ENCODE assay signal across 20 cellular contexts in genomic region chr3:141450727-141451378, GRCh38. TPM values are rescaled to one million over a fixed set of nuclear protein-coding genes. Genes with fewer than 3 reads are reported as not detected.
DNase-seq lines count a peak whose midpoint lies in the region; ATAC-seq and TF ChIP-seq lines count a peak whose summit lies in the region.
"Had no signal": no experiment of that assay in that cellular context is flagged by ENCODE, and none has a peak within 500 bp of the region (broad histone marks: within the 10 kb centered on the region; RNA-seq: fewer than 3 reads in every experiment).

No MANE protein-coding gene starts in this region.

- peak overlapping the region; percentile 42 for H3K27ac Mint-ChIP-seq in activated CD8-positive, alpha-beta memory T cell treated with anti-CD3 and anti-CD28 coated beads, Interleukin-2, amount 10 ng/mL, durations not matched to agents 7 days and 5 days
- peak overlapping the region in 2 of 3 donors; percentile 50 to 83 for H3K27ac Mint-ChIP-seq in IgD-negative memory B cell
- peak overlapping the region; percentile 84 for H3K27ac Mint-ChIP-seq in stimulated activated effector memory CD8-positive, alpha-beta T cell treated with anti-CD3 and anti-CD28 coated beads, Interleukin-12 subunit alpha, Interleukin-12 subunit beta, amount 100 ng/mL, for 72 hours
- H3K27ac Mint-ChIP-seq: activated CD8-positive, alpha-beta T cell treated with anti-CD3 and anti-CD28 coated beads for 36 hours had no signal

- peaks cover 11% of the 10 kb centered on the region for H3K36me3 ChIP-seq in suprapubic skin
- H3K36me3 ChIP-seq: colonic mucosa, prostate gland had no signal

- TF ChIP-seq POLR2A in suprapubic skin (IDR thresholded peaks at IDR 0.05): no peak

- no peak for TF ChIP-seq CTCF in coronary artery (IDR thresholded peaks at IDR 0.05)
- TF ChIP-seq CTCF in suprapubic skin (IDR thresholded peaks at IDR 0.05): no peak

- H3K4me1 Mint-ChIP-seq in activated CD8-positive, alpha-beta memory T cell treated with anti-CD3 and anti-CD28 coated beads, Interleukin-2, amount 10 ng/mL, durations not matched to agents 7 days and 5 days: peaks cover 10% of the 10 kb centered on the region
- H3K4me1 Mint-ChIP-seq in IgD-negative memory B cell: peaks cover 1 to 7% (median 5%) of the 10 kb centered on the region in 3 donors
- peaks cover 18% of the 10 kb centered on the region for H3K4me1 Mint-ChIP-seq in stimulated activated effector memory CD8-positive, alpha-beta T cell treated with anti-CD3 and anti-CD28 coated beads, Interleukin-12 subunit alpha, Interleukin-12 subunit beta, amount 100 ng/mL, for 72 hours

- TF ChIP-seq EP300 in suprapubic skin (IDR thresholded peaks at IDR 0.05): no peak

- H3K9me3 ChIP-seq in suprapubic skin: no peaks in the 10 kb centered on the region
- H3K9me3 ChIP-seq: colonic mucosa, prostate gland, SJSA1 had no signal

- peaks cover 18% of the 10 kb centered on the region for H3K4me1 ChIP-seq in suprapubic skin

- no peak overlapping the region for H3K4me3 Mint-ChIP-seq in activated CD8-positive, alpha-beta memory T cell treated with anti-CD3 and anti-CD28 coated beads, Interleukin-2, amount 10 ng/mL, durations not matched to agents 7 days and 5 days
- no peak overlapping the region for H3K4me3 Mint-ChIP-seq in IgD-negative memory B cell
- H3K4me3 Mint-ChIP-seq in stimulated activated effector memory CD8-positive, alpha-beta T cell treated with anti-CD3 and anti-CD28 coated beads, Interleukin-12 subunit alpha, Interleukin-12 subunit beta, amount 100 ng/mL, for 72 hours: no peak overlapping the region
- H3K4me3 Mint-ChIP-seq: activated CD8-positive, alpha-beta T cell treated with anti-CD3 and anti-CD28 coated beads for 36 hours; naive thymus-derived CD4-positive, alpha-beta T cell had no signal

- peak overlapping the region; percentile 11 to 57 for H3K27ac ChIP-seq in coronary artery
- H3K27ac ChIP-seq in suprapubic skin: no peak overlapping the region
- H3K27ac ChIP-seq: colonic mucosa, epithelial cell of prostate, SJSA1 had no signal

- H3K4me3 ChIP-seq in coronary artery (no peak overlapping the region), suprapubic skin (no peak overlapping the region)
- H3K4me3 ChIP-seq: colonic mucosa, GM23248, prostate gland, SJSA1 had no signal

- no peak for DNase-seq in activated CD8-positive, alpha-beta memory T cell treated with anti-CD3 and anti-CD28 coated beads, Interleukin-2, amount 10 ng/mL, durations not matched to agents 7 days and 5 days
- no peak for DNase-seq in activated CD8-positive, alpha-beta memory T cell treated with anti-CD3 and anti-CD28 coated beads, Interleukin-2, amount 50 U/mL, for 4 hours
- no peak for DNase-seq in coronary artery (ENCODE audit: low spot score)
- peak in 1 of 2 donors; percentile 51 for DNase-seq in stimulated activated effector memory CD8-positive, alpha-beta T cell treated with anti-CD3 and anti-CD28 coated beads, Interleukin-12 subunit alpha, Interleukin-12 subunit beta, amount 100 ng/mL, for 72 hours (ENCODE audit: low spot score in 2 of 2)
- DNase-seq in NAMALWA (ENCODE audit: low spot score): no peak
- no peak for DNase-seq in suprapubic skin (ENCODE audit: low spot score in 2 of 2)
- no peak for DNase-seq in activated gamma-delta T cell (lab: John Stamatoyannopoulos, UW)
- DNase-seq: activated CD8-positive, alpha-beta T cell treated with anti-CD3 and anti-CD28 coated beads for 36 hours; activated effector memory CD4-positive, alpha-beta T cell treated with anti-CD3 and anti-CD28 coated beads, Interleukin-2, amount 50 U/mL, for 16 hours; colonic mucosa; GM23248; Kasumi-1; naive thymus-derived CD4-positive, alpha-beta T cell; NCI-H1436; stimulated activated CD4-positive, alpha-beta T cell treated with anti-CD3 and anti-CD28 coated beads, Interleukin-12 subunit alpha, Interleukin-12 subunit beta, amount 100 ng/mL, for 4 hours; stimulated activated naive CD8-positive, alpha-beta T cell treated with anti-CD3 and anti-CD28 coated beads, Interleukin-15, Interleukin-2, amounts not matched to agents 100 U/mL and 50 U/mL, for 24 hours had no signal

- WGBS in suprapubic skin: 68% methylated on average over 8 of the region's 8 CpGs

- H3K9me3 Mint-ChIP-seq in activated CD8-positive, alpha-beta memory T cell treated with anti-CD3 and anti-CD28 coated beads, Interleukin-2, amount 10 ng/mL, durations not matched to agents 7 days and 5 days (ENCODE audit: low read depth): no peaks in the 10 kb centered on the region
- no peaks in the 10 kb centered on the region for H3K9me3 Mint-ChIP-seq in IgD-negative memory B cell
- no peaks in the 10 kb centered on the region for H3K9me3 Mint-ChIP-seq in stimulated activated effector memory CD8-positive, alpha-beta T cell treated with anti-CD3 and anti-CD28 coated beads, Interleukin-12 subunit alpha, Interleukin-12 subunit beta, amount 100 ng/mL, for 72 hours
- H3K9me3 Mint-ChIP-seq: activated CD8-positive, alpha-beta T cell treated with anti-CD3 and anti-CD28 coated beads for 36 hours; naive thymus-derived CD4-positive, alpha-beta T cell had no signal

- no peaks in the 10 kb centered on the region for H3K27me3 Mint-ChIP-seq in activated CD8-positive, alpha-beta memory T cell treated with anti-CD3 and anti-CD28 coated beads, Interleukin-2, amount 10 ng/mL, durations not matched to agents 7 days and 5 days
- H3K27me3 Mint-ChIP-seq in IgD-negative memory B cell: no peaks in the 10 kb centered on the region
- H3K27me3 Mint-ChIP-seq: activated CD8-positive, alpha-beta T cell treated with anti-CD3 and anti-CD28 coated beads for 36 hours; naive thymus-derived CD4-positive, alpha-beta T cell had no signal

- ATAC-seq in activated CD8-positive, alpha-beta memory T cell treated with anti-CD3 and anti-CD28 coated beads, Interleukin-2, amount 10 ng/mL, durations not matched to agents 7 days and 5 days: no peak
- no peak for ATAC-seq in stimulated activated effector memory CD8-positive, alpha-beta T cell treated with anti-CD3 and anti-CD28 coated beads, Interleukin-12 subunit alpha, Interleukin-12 subunit beta, amount 100 ng/mL, for 72 hours
- ATAC-seq: activated CD8-positive, alpha-beta T cell treated with anti-CD3 and anti-CD28 coated beads for 36 hours; naive thymus-derived CD4-positive, alpha-beta T cell; stimulated activated naive CD8-positive, alpha-beta T cell treated with anti-CD3 and anti-CD28 coated beads, Interleukin-15, Interleukin-2, amounts not matched to agents 100 U/mL and 50 U/mL, for 24 hours had no signal

- CTCF ChIA-PET in activated CD8-positive, alpha-beta memory T cell treated with anti-CD3 and anti-CD28 coated beads, Interleukin-2, amount 10 ng/mL, durations not matched to agents 7 days and 5 days (lab: Charles Lee): interaction anchor here (0.6 to 5.3 kb wide), 7 partner anchors 8 to 139 kb away, joined by 3 to 50 read pairs (median 4); no protein-coding TSS in a partner anchor

- no peaks in the 10 kb centered on the region for H3K27me3 ChIP-seq in suprapubic skin
- H3K27me3 ChIP-seq: colonic mucosa, SJSA1 had no signal

- peaks cover 6% of the 10 kb centered on the region for H3K36me3 Mint-ChIP-seq in activated CD8-positive, alpha-beta memory T cell treated with anti-CD3 and anti-CD28 coated beads, Interleukin-2, amount 10 ng/mL, durations not matched to agents 7 days and 5 days
- H3K36me3 Mint-ChIP-seq in IgD-negative memory B cell: peaks cover 2% of the 10 kb centered on the region
- H3K36me3 Mint-ChIP-seq in stimulated activated effector memory CD8-positive, alpha-beta T cell treated with anti-CD3 and anti-CD28 coated beads, Interleukin-12 subunit alpha, Interleukin-12 subunit beta, amount 100 ng/mL, for 72 hours: peaks cover 43% of the 10 kb centered on the region

RNA-seq across cellular contexts. Expression of gene RASA2, which starts 36.0 kb away (rescaled TPM):
- 10 to 100 TPM; 42.4 to 54.8 TPM for total RNA-seq in activated CD8-positive, alpha-beta memory T cell treated with anti-CD3 and anti-CD28 coated beads, Interleukin-2, amount 10 ng/mL, durations not matched to agents 7 days and 5 days
- polyA plus RNA-seq in IgD-negative memory B cell: 27.0 TPM
- 10 to 100 TPM; 14.3 to 48.6 (median 24.0) TPM for total RNA-seq in suprapubic skin
